In genomic region chr1:230865062-230865817, GRCh38 we compare ENCODE assay signal across 17 cellular contexts. TPM values are rescaled to one million over a fixed set of nuclear protein-coding genes. Genes with fewer than 3 reads are reported as not detected.
DNase-seq lines count a peak whose midpoint lies in the region; ATAC-seq and TF ChIP-seq lines count a peak whose summit lies in the region.
"Had no signal": no experiment of that assay in that cellular context is flagged by ENCODE, and none has a peak within 500 bp of the region (broad histone marks: within the 10 kb centered on the region; RNA-seq: fewer than 3 reads in every experiment).

No MANE protein-coding gene starts in this region.

- H3K4me1 ChIP-seq in heart right ventricle = peaks cover 29 to 83% (median 72%) of the 10 kb centered on the region in 9 donors
- peaks cover 58 to 86% (median 74%) of the 10 kb centered on the region in 4 donors for H3K4me1 ChIP-seq in esophagus muscularis mucosa
- peaks cover 31 to 40% of the 10 kb centered on the region in 2 experiments for H3K4me1 ChIP-seq in trophoblast cell (ENCODE audit: control insufficient read depth in 1 of 2, insufficient read depth in 2 of 2, low read length in 2 of 2)
- peaks cover 0 to 3% of the 10 kb centered on the region in 2 donors for H3K4me1 ChIP-seq in aorta (ENCODE audit: control insufficient read depth in 1 of 2, insufficient read depth in 2 of 2, low read length in 2 of 2)

- H2BK5ac ChIP-seq in trophoblast cell (ENCODE audit: low read depth, low read length, poor library complexity) = no peak overlapping the region

- no peak for ATAC-seq in heart right ventricle
- ATAC-seq in Right ventricle myocardium superior (ENCODE audit: poor library complexity) = no peak
- ATAC-seq in aorta (ENCODE audit: low FRiP score) = no peak
- no peak for ATAC-seq in HG03045 (IDR thresholded peaks at IDR 0.05; ENCODE audit: unreplicated experiment)

- H2BK120ac ChIP-seq in trophoblast cell (ENCODE audit: insufficient read depth, low read length, poor library complexity) = no peak overlapping the region

- H3K9me3 ChIP-seq in heart right ventricle = no peaks in the 10 kb centered on the region
- H3K9me3 ChIP-seq in esophagus muscularis mucosa = no peaks in the 10 kb centered on the region
- H3K9me3 ChIP-seq in trophoblast cell (ENCODE audit: insufficient read depth, low read depth, low read length) = peaks cover 2% of the 10 kb centered on the region
- H3K9me3 ChIP-seq in aorta (ENCODE audit: control insufficient read depth, low read length) = no peaks in the 10 kb centered on the region
- H3K9me3 ChIP-seq: MG63, neutrophil had no signal

- H3K23ac ChIP-seq in trophoblast cell (ENCODE audit: low read length) = no peak overlapping the region

- H2AK5ac ChIP-seq in trophoblast cell (ENCODE audit: low read length) = no peak overlapping the region

- H2BK12ac ChIP-seq in trophoblast cell (ENCODE audit: low read length) = no peak overlapping the region

- peaks cover 20% of the 10 kb centered on the region for H3K79me1 ChIP-seq in trophoblast cell (ENCODE audit: low read length)

- no peak overlapping the region for H4K91ac ChIP-seq in trophoblast cell (ENCODE audit: low read depth, low read length)

- no peak overlapping the region for H4K8ac ChIP-seq in trophoblast cell (ENCODE audit: low read depth, low read length)

- no peak overlapping the region for H3K18ac ChIP-seq in trophoblast cell (ENCODE audit: low read length)

- H3K27ac ChIP-seq in heart right ventricle (peak overlapping the region in 9 of 10 donors; percentile 8 to 96 (median 90)), esophagus muscularis mucosa (replicated peaks in 1 of 4) (peak overlapping the region; percentile 61 to 97 (median 88)), trophoblast cell (ENCODE audit: low read depth, low read length) (peak overlapping the region; percentile 16), aorta (ENCODE audit: low read depth in 1 of 2, low read length in 2 of 2) (peak overlapping the region; percentile 43 to 87)
- H3K27ac ChIP-seq: BLaER1 treated with 17β-estradiol and CSF1 and Interleukin-3, amounts not matched to agents 10 nM and 100 nM; neutrophil; PC-9 had no signal

- H3K4me3 ChIP-seq in heart right ventricle (peak overlapping the region in 2 of 10 donors; percentile 95), esophagus muscularis mucosa (peak overlapping the region; percentile 88 to 100 (median 95)), trophoblast cell (ENCODE audit: low read depth, low read length) (no peak overlapping the region), aorta (ENCODE audit: low read length in 2 of 2) (no peak overlapping the region)
- H3K4me3 ChIP-seq: BLaER1 treated with 17β-estradiol and CSF1 and Interleukin-3, amounts not matched to agents 10 nM and 100 nM; MG63; PC-9 had no signal

- TF ChIP-seq POLR2A in esophagus muscularis mucosa (IDR thresholded peaks at IDR 0.05; ENCODE audit: low read depth) = no peak

- no peak overlapping the region for H2AFZ ChIP-seq in trophoblast cell (ENCODE audit: insufficient read depth, low read length, poor library complexity)
- H2AFZ ChIP-seq: PC-9 had no signal

- intact Hi-C loops in heart right ventricle (cut with DNase I) (loop anchor here in 7 of 10 donors (5.0 to 10.0 kb wide), 5 partner anchors 38 to 58 kb away; no protein-coding TSS in a partner anchor), Right ventricle myocardium superior (cut with DNase I) (no loop called here), esophagus muscularis mucosa (cut with DNase I) (loop anchor here (2.0 kb wide), 1 partner anchor 14 kb away; no protein-coding TSS in a partner anchor), aorta (cut with DNase I) (loop anchor here (5.0 kb wide), 3 partner anchors 38 to 58 kb away; no protein-coding TSS in a partner anchor)

- H3K14ac ChIP-seq in trophoblast cell (ENCODE audit: low read length) = no peak overlapping the region

- H3K27me3 ChIP-seq in heart right ventricle = peaks cover 0 to 27% (median 0%) of the 10 kb centered on the region in 7 donors
- H3K27me3 ChIP-seq in esophagus muscularis mucosa = no peaks in the 10 kb centered on the region
- H3K27me3 ChIP-seq in trophoblast cell (ENCODE audit: insufficient read depth, low read length) = no peaks in the 10 kb centered on the region
- H3K27me3 ChIP-seq in aorta (ENCODE audit: control insufficient read depth in 1 of 2, insufficient read depth in 2 of 2, low read length in 1 of 2) = no peaks in the 10 kb centered on the region
- H3K27me3 ChIP-seq: MG63 had no signal

- H3K4ac ChIP-seq in trophoblast cell (ENCODE audit: low read depth, low read length) = peak overlapping the region; percentile 54

- TF ChIP-seq CTCF in heart right ventricle (IDR thresholded peaks at IDR 0.05) = no peak
- TF ChIP-seq CTCF in esophagus muscularis mucosa (IDR thresholded peaks at IDR 0.05) = no peak

- no peak overlapping the region for H3K4me2 ChIP-seq in trophoblast cell (ENCODE audit: low read length)
- H3K4me2 ChIP-seq: PC-9 had no signal

- H4K12ac ChIP-seq in trophoblast cell (ENCODE audit: low read depth, low read length) = no peak overlapping the region

- H3K36me3 ChIP-seq in heart right ventricle = peaks cover 0 to 9% (median 0%) of the 10 kb centered on the region in 9 donors
- peaks cover 0 to 9% (median 0%) of the 10 kb centered on the region in 4 donors for H3K36me3 ChIP-seq in esophagus muscularis mucosa
- H3K36me3 ChIP-seq in trophoblast cell (ENCODE audit: control insufficient read depth in 1 of 2, insufficient read depth in 2 of 2, low read length in 2 of 2) = peaks cover 7 to 10% of the 10 kb centered on the region in 2 experiments
- H3K36me3 ChIP-seq in aorta (ENCODE audit: control insufficient read depth in 1 of 2, insufficient read depth in 2 of 2, low read length in 1 of 2) = no peaks in the 10 kb centered on the region
- H3K36me3 ChIP-seq: neutrophil had no signal

- no peak for TF ChIP-seq EP300 in esophagus muscularis mucosa (IDR thresholded peaks at IDR 0.05)

- 74 to 82% methylated on average over 8 of the region's 8 CpGs for WGBS in heart right ventricle, 2 donors
- WGBS in esophagus muscularis mucosa = 83% methylated on average over 8 of the region's 8 CpGs
- WGBS in trophoblast cell (ENCODE audit: extremely low coverage, insufficient coverage, insufficient read length) = no CpG with 5 or more reads among the region's 8 CpGs
- WGBS in aorta, 2 donors = 29 to 43% methylated on average over 8 of the region's 8 CpGs

- peaks cover 28% of the 10 kb centered on the region for H3K79me2 ChIP-seq in trophoblast cell (ENCODE audit: control insufficient read depth, insufficient read depth, low read length, poor library complexity)

- DNase-seq in heart right ventricle = no peak
- DNase-seq in Right ventricle myocardium superior = no peak
- no peak for DNase-seq in esophagus muscularis mucosa (ENCODE audit: extremely low spot score)
- no peak for DNase-seq in trophoblast cell
- DNase-seq in aorta = no peak
- DNase-seq in hippocampal formation (lab: John Stamatoyannopoulos, UW) = no peak
- DNase-seq in EL = no peak
- DNase-seq: activated CD4-positive, alpha-beta T cell treated with anti-CD3 and anti-CD28 coated beads, Interleukin-2, amount 50 U/mL, for 1 hour; endodermal cell; GF-D8; H7; kidney glomerular epithelial cell; MG63; PC-9 had no signal

- H3K9ac ChIP-seq in trophoblast cell (ENCODE audit: low read length) = no peak overlapping the region
- H3K9ac ChIP-seq: BLaER1 treated with 17β-estradiol and CSF1 and Interleukin-3, amounts not matched to agents 10 nM and 100 nM had no signal

RNA-seq across cellular contexts. Expression of gene C1orf198, which starts 3.1 kb away (rescaled TPM):
- total RNA-seq in heart right ventricle = 10 to 100 TPM; 33.4 to 66.0 (median 46.0) TPM
- polyA plus RNA-seq in heart right ventricle = 10 to 100 TPM; 26.0 to 36.4 TPM
- total RNA-seq in Right ventricle myocardium superior = 43.1 TPM
- 100 to 1,000 TPM in 3 of 4 donors, 10 to 100 TPM in 1; 95.6 to 214 (median 140) TPM for total RNA-seq in esophagus muscularis mucosa
- polyA plus RNA-seq in trophoblast cell (2013) = 56.8 and 57.0 TPM in 2 replicates
- total RNA-seq in aorta = 100 to 1,000 TPM; 117 to 172 TPM
- polyA plus RNA-seq in aorta = 100 to 1,000 TPM in 1 of 2 donors, 10 to 100 TPM in 1; 61.2 to 110 TPM

Comparison
In these comparisons a context has a peak if more than half of its experiments do, and no peak if none do; other contexts are left out.
1. H3K27ac ChIP-seq: peak in every context shown above with its lines; median percentile 90 in heart right ventricle; 88 in esophagus muscularis mucosa; 65 in aorta; 16 in trophoblast cell.
2. H3K4me3 ChIP-seq: peak in esophagus muscularis mucosa (4 of 4); none in trophoblast cell (single experiment) and aorta (0 of 2).